Comparison of ENCODE assay signal across 1 cellular context in the genomic region with DNA sequence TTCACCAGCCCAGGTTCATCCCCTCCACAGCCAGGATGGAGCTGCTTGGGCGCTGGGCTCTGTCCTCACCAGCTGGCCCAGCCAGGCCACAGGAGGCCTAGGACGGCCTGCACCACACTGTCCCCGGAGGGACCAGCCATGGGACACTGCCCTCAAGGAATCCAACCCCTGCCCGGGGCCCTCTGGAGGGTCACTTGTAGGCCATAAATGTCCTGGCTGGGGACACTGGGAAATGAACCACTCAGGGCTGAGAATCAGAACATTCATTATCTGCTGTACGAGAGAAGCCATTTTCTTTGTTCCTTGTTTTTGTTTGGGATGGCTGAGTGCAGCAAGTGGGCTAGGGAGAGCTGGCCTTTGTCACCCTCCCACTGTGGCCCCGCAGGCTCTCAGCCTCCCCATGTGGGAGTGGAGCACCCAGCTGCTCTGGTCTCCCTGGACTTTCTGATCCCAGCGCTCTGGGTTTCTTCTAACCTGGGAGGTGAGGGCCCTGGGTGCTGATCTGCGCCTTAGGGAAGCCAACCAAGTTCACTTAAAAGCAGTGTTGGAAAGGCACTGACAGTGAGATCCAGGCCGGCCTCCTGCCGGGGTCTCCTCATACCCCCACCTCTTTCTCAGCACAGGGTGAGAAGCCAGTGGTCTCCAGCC.
A peak's percentile ranks its signal among the peaks of the same experiment; 100 is the strongest.
TF ChIP-seq lines count a peak whose summit lies in the region.

No MANE protein-coding gene starts in this region.

TF ChIP-seq in HepG2, 621 proteins besides CTCF, POLR2A, EP300 and RAD21 (continued from another document):
- TF ChIP-seq, protein P1, sequence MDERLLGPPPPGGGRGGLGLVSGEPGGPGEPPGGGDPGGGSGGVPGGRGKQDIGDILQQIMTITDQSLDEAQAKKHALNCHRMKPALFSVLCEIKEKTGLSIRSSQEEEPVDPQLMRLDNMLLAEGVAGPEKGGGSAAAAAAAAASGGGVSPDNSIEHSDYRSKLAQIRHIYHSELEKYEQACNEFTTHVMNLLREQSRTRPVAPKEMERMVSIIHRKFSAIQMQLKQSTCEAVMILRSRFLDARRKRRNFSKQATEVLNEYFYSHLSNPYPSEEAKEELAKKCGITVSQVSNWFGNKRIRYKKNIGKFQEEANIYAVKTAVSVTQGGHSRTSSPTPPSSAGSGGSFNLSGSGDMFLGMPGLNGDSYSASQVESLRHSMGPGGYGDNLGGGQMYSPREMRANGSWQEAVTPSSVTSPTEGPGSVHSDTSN (CRISPR knock-in tag; IDR thresholded peaks at IDR 0.05): no peak
- TF ChIP-seq TAF1 (CRISPR knock-in tag; IDR thresholded peaks at IDR 0.05) (peak; percentile 33; the same call in 1 of the 2 replicates), ZNF296 (CRISPR knock-in tag; conservative IDR thresholded peaks at IDR 0.05) (0 out of 2 replicates have a peak, but pooled peaks have one; percentile 10), EED (CRISPR knock-in tag; IDR thresholded peaks at IDR 0.05) (0 out of 2 replicates have a peak, but pooled peaks have one; percentile 33), ZNF274 (CRISPR knock-in tag; IDR thresholded peaks at IDR 0.05) (no peak), ZNF230 (CRISPR knock-in tag; IDR thresholded peaks at IDR 0.05) (peak; percentile 78; the same call in 1 of the 2 replicates), ZNF788 (CRISPR knock-in tag; IDR thresholded peaks at IDR 0.05; ENCODE audit: borderline replicate concordance) (peak; percentile 41; the same call in 1 of the 2 replicates), KLF13 (CRISPR knock-in tag; IDR thresholded peaks at IDR 0.05) (0 out of 2 replicates have a peak, but pooled peaks have one; percentile 36), ZFY (CRISPR knock-in tag; IDR thresholded peaks at IDR 0.05) (peak; percentile 85), ZNF251 (CRISPR knock-in tag; IDR thresholded peaks at IDR 0.05) (no peak), ZNF431 (CRISPR knock-in tag; IDR thresholded peaks at IDR 0.05; ENCODE audit: borderline replicate concordance, low read depth) (no peak), KDM6A (CRISPR knock-in tag; IDR thresholded peaks at IDR 0.05; ENCODE audit: low read depth) (no peak), TGIF2 (CRISPR knock-in tag; IDR thresholded peaks at IDR 0.05) (no peak), ZNF839 (CRISPR knock-in tag; IDR thresholded peaks at IDR 0.05; ENCODE audit: borderline replicate concordance) (peak; percentile 73; the same call in 1 of the 2 replicates), TEAD3 (CRISPR knock-in tag; optimal IDR thresholded peaks at IDR 0.05; ENCODE audit: borderline replicate concordance) (peak; percentile 24), ZNF160 (CRISPR knock-in tag; IDR thresholded peaks at IDR 0.05) (0 out of 2 replicates have a peak, but pooled peaks have one; percentile 44), SYNCRIP (IDR thresholded peaks at IDR 0.05; ENCODE audit: insufficient read depth, low read depth, low read length) (no peak), MEIS2 (CRISPR knock-in tag; IDR thresholded peaks at IDR 0.05) (0 out of 2 replicates have a peak, but pooled peaks have one; percentile 40), ZNF563 (CRISPR knock-in tag; IDR thresholded peaks at IDR 0.05) (peak; percentile 60), FOXC1 (CRISPR knock-in tag; IDR thresholded peaks at IDR 0.05; ENCODE audit: borderline replicate concordance) (peak; percentile 49; the same call in 1 of the 2 replicates), KDM5B (CRISPR knock-in tag; IDR thresholded peaks at IDR 0.05; ENCODE audit: borderline replicate concordance) (peak; percentile 17; the same call in 1 of the 2 replicates), ZNF101 (CRISPR knock-in tag; IDR thresholded peaks at IDR 0.05; ENCODE audit: borderline replicate concordance, low read depth) (no peak), TBX2 (CRISPR knock-in tag; IDR thresholded peaks at IDR 0.05; ENCODE audit: borderline replicate concordance) (peak; percentile 48; the same call in 1 of the 2 replicates), HNRNPLL (IDR thresholded peaks at IDR 0.05; ENCODE audit: low read depth, low read length, poor library complexity, severe bottlenecking) (peak; percentile 5), HNRNPH1 (optimal IDR thresholded peaks at IDR 0.05; ENCODE audit: low read depth, low read length) (no peak), ZNF501 (CRISPR knock-in tag; IDR thresholded peaks at IDR 0.05) (peak; percentile 57), SPEN (CRISPR knock-in tag; IDR thresholded peaks at IDR 0.05; ENCODE audit: low read depth) (peak; percentile 44), ZNF138 (CRISPR knock-in tag; IDR thresholded peaks at IDR 0.05; ENCODE audit: low read depth) (no peak), AKAP8 (CRISPR knock-in tag; IDR thresholded peaks at IDR 0.05) (0 out of 2 replicates have a peak, but pooled peaks have one; percentile 25), ZNF883 (CRISPR knock-in tag; IDR thresholded peaks at IDR 0.05; ENCODE audit: not compliant biosample characterization) (peak; percentile 47)
- TF ChIP-seq, protein P2, sequence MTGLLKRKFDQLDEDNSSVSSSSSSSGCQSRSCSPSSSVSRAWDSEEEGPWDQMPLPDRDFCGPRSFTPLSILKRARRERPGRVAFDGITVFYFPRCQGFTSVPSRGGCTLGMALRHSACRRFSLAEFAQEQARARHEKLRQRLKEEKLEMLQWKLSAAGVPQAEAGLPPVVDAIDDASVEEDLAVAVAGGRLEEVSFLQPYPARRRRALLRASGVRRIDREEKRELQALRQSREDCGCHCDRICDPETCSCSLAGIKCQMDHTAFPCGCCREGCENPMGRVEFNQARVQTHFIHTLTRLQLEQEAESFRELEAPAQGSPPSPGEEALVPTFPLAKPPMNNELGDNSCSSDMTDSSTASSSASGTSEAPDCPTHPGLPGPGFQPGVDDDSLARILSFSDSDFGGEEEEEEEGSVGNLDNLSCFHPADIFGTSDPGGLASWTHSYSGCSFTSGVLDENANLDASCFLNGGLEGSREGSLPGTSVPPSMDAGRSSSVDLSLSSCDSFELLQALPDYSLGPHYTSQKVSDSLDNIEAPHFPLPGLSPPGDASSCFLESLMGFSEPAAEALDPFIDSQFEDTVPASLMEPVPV (CRISPR knock-in tag; IDR thresholded peaks at IDR 0.05): peak; percentile 76; the same call in 1 of the 2 replicates
- TF ChIP-seq, protein P3, sequence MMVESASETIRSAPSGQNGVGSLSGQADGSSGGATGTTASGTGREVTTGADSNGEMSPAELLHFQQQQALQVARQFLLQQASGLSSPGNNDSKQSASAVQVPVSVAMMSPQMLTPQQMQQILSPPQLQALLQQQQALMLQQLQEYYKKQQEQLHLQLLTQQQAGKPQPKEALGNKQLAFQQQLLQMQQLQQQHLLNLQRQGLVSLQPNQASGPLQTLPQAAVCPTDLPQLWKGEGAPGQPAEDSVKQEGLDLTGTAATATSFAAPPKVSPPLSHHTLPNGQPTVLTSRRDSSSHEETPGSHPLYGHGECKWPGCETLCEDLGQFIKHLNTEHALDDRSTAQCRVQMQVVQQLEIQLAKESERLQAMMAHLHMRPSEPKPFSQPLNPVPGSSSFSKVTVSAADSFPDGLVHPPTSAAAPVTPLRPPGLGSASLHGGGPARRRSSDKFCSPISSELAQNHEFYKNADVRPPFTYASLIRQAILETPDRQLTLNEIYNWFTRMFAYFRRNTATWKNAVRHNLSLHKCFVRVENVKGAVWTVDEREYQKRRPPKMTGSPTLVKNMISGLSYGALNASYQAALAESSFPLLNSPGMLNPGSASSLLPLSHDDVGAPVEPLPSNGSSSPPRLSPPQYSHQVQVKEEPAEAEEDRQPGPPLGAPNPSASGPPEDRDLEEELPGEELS (CRISPR knock-in tag; IDR thresholded peaks at IDR 0.05): no peak
- TF ChIP-seq, protein P4, sequence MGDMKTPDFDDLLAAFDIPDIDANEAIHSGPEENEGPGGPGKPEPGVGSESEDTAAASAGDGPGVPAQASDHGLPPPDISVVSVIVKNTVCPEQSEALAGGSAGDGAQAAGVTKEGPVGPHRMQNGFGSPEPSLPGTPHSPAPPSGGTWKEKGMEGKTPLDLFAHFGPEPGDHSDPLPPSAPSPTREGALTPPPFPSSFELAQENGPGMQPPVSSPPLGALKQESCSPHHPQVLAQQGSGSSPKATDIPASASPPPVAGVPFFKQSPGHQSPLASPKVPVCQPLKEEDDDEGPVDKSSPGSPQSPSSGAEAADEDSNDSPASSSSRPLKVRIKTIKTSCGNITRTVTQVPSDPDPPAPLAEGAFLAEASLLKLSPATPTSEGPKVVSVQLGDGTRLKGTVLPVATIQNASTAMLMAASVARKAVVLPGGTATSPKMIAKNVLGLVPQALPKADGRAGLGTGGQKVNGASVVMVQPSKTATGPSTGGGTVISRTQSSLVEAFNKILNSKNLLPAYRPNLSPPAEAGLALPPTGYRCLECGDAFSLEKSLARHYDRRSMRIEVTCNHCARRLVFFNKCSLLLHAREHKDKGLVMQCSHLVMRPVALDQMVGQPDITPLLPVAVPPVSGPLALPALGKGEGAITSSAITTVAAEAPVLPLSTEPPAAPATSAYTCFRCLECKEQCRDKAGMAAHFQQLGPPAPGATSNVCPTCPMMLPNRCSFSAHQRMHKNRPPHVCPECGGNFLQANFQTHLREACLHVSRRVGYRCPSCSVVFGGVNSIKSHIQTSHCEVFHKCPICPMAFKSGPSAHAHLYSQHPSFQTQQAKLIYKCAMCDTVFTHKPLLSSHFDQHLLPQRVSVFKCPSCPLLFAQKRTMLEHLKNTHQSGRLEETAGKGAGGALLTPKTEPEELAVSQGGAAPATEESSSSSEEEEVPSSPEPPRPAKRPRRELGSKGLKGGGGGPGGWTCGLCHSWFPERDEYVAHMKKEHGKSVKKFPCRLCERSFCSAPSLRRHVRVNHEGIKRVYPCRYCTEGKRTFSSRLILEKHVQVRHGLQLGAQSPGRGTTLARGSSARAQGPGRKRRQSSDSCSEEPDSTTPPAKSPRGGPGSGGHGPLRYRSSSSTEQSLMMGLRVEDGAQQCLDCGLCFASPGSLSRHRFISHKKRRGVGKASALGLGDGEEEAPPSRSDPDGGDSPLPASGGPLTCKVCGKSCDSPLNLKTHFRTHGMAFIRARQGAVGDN (CRISPR knock-in tag; IDR thresholded peaks at IDR 0.05): peak; percentile 73
- TF ChIP-seq, protein P5, sequence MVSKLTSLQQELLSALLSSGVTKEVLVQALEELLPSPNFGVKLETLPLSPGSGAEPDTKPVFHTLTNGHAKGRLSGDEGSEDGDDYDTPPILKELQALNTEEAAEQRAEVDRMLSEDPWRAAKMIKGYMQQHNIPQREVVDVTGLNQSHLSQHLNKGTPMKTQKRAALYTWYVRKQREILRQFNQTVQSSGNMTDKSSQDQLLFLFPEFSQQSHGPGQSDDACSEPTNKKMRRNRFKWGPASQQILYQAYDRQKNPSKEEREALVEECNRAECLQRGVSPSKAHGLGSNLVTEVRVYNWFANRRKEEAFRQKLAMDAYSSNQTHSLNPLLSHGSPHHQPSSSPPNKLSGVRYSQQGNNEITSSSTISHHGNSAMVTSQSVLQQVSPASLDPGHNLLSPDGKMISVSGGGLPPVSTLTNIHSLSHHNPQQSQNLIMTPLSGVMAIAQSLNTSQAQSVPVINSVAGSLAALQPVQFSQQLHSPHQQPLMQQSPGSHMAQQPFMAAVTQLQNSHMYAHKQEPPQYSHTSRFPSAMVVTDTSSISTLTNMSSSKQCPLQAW (CRISPR knock-in tag; IDR thresholded peaks at IDR 0.05): peak; percentile 67; the same call in 1 of the 2 replicates
- TF ChIP-seq, protein P6, sequence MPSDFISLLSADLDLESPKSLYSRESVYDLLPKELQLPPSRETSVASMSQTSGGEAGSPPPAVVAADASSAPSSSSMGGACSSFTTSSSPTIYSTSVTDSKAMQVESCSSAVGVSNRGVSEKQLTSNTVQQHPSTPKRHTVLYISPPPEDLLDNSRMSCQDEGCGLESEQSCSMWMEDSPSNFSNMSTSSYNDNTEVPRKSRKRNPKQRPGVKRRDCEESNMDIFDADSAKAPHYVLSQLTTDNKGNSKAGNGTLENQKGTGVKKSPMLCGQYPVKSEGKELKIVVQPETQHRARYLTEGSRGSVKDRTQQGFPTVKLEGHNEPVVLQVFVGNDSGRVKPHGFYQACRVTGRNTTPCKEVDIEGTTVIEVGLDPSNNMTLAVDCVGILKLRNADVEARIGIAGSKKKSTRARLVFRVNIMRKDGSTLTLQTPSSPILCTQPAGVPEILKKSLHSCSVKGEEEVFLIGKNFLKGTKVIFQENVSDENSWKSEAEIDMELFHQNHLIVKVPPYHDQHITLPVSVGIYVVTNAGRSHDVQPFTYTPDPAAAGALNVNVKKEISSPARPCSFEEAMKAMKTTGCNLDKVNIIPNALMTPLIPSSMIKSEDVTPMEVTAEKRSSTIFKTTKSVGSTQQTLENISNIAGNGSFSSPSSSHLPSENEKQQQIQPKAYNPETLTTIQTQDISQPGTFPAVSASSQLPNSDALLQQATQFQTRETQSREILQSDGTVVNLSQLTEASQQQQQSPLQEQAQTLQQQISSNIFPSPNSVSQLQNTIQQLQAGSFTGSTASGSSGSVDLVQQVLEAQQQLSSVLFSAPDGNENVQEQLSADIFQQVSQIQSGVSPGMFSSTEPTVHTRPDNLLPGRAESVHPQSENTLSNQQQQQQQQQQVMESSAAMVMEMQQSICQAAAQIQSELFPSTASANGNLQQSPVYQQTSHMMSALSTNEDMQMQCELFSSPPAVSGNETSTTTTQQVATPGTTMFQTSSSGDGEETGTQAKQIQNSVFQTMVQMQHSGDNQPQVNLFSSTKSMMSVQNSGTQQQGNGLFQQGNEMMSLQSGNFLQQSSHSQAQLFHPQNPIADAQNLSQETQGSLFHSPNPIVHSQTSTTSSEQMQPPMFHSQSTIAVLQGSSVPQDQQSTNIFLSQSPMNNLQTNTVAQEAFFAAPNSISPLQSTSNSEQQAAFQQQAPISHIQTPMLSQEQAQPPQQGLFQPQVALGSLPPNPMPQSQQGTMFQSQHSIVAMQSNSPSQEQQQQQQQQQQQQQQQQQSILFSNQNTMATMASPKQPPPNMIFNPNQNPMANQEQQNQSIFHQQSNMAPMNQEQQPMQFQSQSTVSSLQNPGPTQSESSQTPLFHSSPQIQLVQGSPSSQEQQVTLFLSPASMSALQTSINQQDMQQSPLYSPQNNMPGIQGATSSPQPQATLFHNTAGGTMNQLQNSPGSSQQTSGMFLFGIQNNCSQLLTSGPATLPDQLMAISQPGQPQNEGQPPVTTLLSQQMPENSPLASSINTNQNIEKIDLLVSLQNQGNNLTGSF (CRISPR knock-in tag; IDR thresholded peaks at IDR 0.05): no peak; the same call in 1 of the 2 replicates
